9 cellular contexts compared by ENCODE assay signal in genomic region chr22:37804886-37805857, GRCh38. TPM values are rescaled to one million over a fixed set of nuclear protein-coding genes. Genes with fewer than 3 reads are reported as not detected.
DNase-seq lines count a peak whose midpoint lies in the region; ATAC-seq and TF ChIP-seq lines count a peak whose summit lies in the region.
"Had no signal": no experiment of that assay in that cellular context is flagged by ENCODE, and none has a peak within 500 bp of the region (broad histone marks: within the 10 kb centered on the region; RNA-seq: fewer than 3 reads in every experiment).

No MANE protein-coding gene starts in this region.

- H3K36me3 Mint-ChIP-seq in activated CD4-positive, alpha-beta T cell treated with anti-CD3 and anti-CD28 coated beads, Interleukin-2, amount 10 ng/mL, durations not matched to agents 24 days and 14 days (ENCODE audit: low read depth) = peaks cover 5% of the 10 kb centered on the region

- ATAC-seq in HG03565 (IDR thresholded peaks at IDR 0.05; ENCODE audit: unreplicated experiment) (no peak), GM21447 (IDR thresholded peaks at IDR 0.05; ENCODE audit: unreplicated experiment) (no peak)

- H3K27ac Mint-ChIP-seq in activated CD4-positive, alpha-beta T cell treated with anti-CD3 and anti-CD28 coated beads, Interleukin-2, amount 10 ng/mL, durations not matched to agents 24 days and 14 days = peak overlapping the region; percentile 60

- H3K4me3 Mint-ChIP-seq in activated CD4-positive, alpha-beta T cell treated with anti-CD3 and anti-CD28 coated beads, Interleukin-2, amount 10 ng/mL, durations not matched to agents 24 days and 14 days = peak overlapping the region; percentile 94

- no peaks in the 10 kb centered on the region for H3K9me3 Mint-ChIP-seq in activated CD4-positive, alpha-beta T cell treated with anti-CD3 and anti-CD28 coated beads, Interleukin-2, amount 10 ng/mL, durations not matched to agents 24 days and 14 days

- intact Hi-C loops in activated CD4-positive, alpha-beta T cell treated with anti-CD3 and anti-CD28 coated beads, Interleukin-2, amount 10 ng/mL, durations not matched to agents 24 days and 14 days (cut with micrococcal nuclease) = loop anchor here (5.0 kb wide), 2 partner anchors 128 to 198 kb away; partner anchors contain the start of genes GGA1 and LGALS1

- peaks cover 29% of the 10 kb centered on the region for H3K27me3 Mint-ChIP-seq in activated CD4-positive, alpha-beta T cell treated with anti-CD3 and anti-CD28 coated beads, Interleukin-2, amount 10 ng/mL, durations not matched to agents 24 days and 14 days

- DNase-seq in NCI-H2171 (lab: John Stamatoyannopoulos, UW) (peak; percentile 86), coronary artery (ENCODE audit: low spot score) (peak; percentile 93), kidney tubule cell (ENCODE audit: low spot score) (peak; percentile 87)
- peak; percentile 96 for DNase-seq in activated CD4-positive, alpha-beta T cell treated with anti-CD3 and anti-CD28 coated beads, Interleukin-2, amount 10 ng/mL, durations not matched to agents 24 days and 14 days
- DNase-seq in stimulated activated CD4-positive, alpha-beta T cell treated with anti-CD3 and anti-CD28 coated beads, Interleukin-12 subunit alpha, Interleukin-12 subunit beta, amount 100 ng/mL, for 48 hours (ENCODE audit: low read depth in 2 of 3, low spot score in 1 of 3) = peak; percentile 73 to 77 (median 74)

- H3K27ac ChIP-seq in coronary artery = peak overlapping the region; percentile 60 to 95

- no peak for TF ChIP-seq CTCF in coronary artery (IDR thresholded peaks at IDR 0.05)

- H3K4me3 ChIP-seq in GM08714 (ENCODE audit: low read length) (peak overlapping the region; percentile 41; the same call in 1 of the 2 replicates), coronary artery (peak overlapping the region; percentile 83)

- peaks cover 39% of the 10 kb centered on the region for H3K4me1 Mint-ChIP-seq in activated CD4-positive, alpha-beta T cell treated with anti-CD3 and anti-CD28 coated beads, Interleukin-2, amount 10 ng/mL, durations not matched to agents 24 days and 14 days

RNA-seq across cellular contexts. Expression of gene GCAT, which starts 2.6 kb away (rescaled TPM):
- total RNA-seq in activated CD4-positive, alpha-beta T cell treated with anti-CD3 and anti-CD28 coated beads, Interleukin-2, amount 10 ng/mL, durations not matched to agents 24 days and 14 days = 27.7 and 28.9 TPM in 2 replicates

RNA-seq across cellular contexts. Expression of gene GALR3, which starts 18.0 kb away (rescaled TPM):
- not detected in 2 replicates for total RNA-seq in activated CD4-positive, alpha-beta T cell treated with anti-CD3 and anti-CD28 coated beads, Interleukin-2, amount 10 ng/mL, durations not matched to agents 24 days and 14 days
- total RNA-seq: subcutaneous adipose tissue had no signal

RNA-seq across cellular contexts. Expression of gene ANKRD54, which starts 39.0 kb away (rescaled TPM):
- total RNA-seq in activated CD4-positive, alpha-beta T cell treated with anti-CD3 and anti-CD28 coated beads, Interleukin-2, amount 10 ng/mL, durations not matched to agents 24 days and 14 days = 27.2 and 29.9 TPM in 2 replicates

RNA-seq across cellular contexts. Expression of gene EIF3L, which starts 44.0 kb away (rescaled TPM):
- 460 and 480 TPM in 2 replicates for total RNA-seq in activated CD4-positive, alpha-beta T cell treated with anti-CD3 and anti-CD28 coated beads, Interleukin-2, amount 10 ng/mL, durations not matched to agents 24 days and 14 days
